Comparison of ENCODE assay signal across 2 cellular contexts in the genomic region with DNA sequence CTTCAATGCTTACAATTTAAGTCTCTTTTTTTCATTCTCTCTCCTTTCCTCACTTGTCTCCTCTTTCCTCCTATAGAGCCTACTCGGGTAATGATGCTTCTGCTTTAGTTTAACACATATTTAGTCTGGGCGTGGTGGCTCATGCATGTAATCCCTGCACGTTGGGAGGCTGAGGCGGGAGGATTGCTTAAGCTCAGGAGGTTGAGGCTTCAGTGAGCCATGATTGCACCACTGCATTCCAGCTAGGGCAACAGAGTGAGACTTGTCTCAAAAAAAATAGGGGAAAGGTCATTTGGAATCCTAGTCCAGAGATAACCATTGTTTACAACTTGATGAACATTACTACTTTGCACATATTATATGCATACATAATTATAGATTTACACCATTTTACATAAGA.
A peak's percentile ranks its signal among the peaks of the same experiment; 100 is the strongest.
TF ChIP-seq lines count a peak whose summit lies in the region.

No MANE protein-coding gene starts in this region.

TF ChIP-seq in HepG2, 621 proteins besides CTCF, POLR2A, EP300 and RAD21:
- TF ChIP-seq FOXA1 (IDR thresholded peaks at IDR 0.05): no peak
- TF ChIP-seq FOXA1 (CRISPR knock-in tag; IDR thresholded peaks at IDR 0.05): no peak
- TF ChIP-seq ZNF382 (CRISPR knock-in tag; IDR thresholded peaks at IDR 0.05; ENCODE audit: borderline replicate concordance): no peak
- TF ChIP-seq ZHX2 (IDR thresholded peaks at IDR 0.05; ENCODE audit: low read depth): no peak
- TF ChIP-seq ZHX2 (CRISPR knock-in tag; IDR thresholded peaks at IDR 0.05; ENCODE audit: borderline replicate concordance): no peak
- no peak for TF ChIP-seq ZNF577 (CRISPR knock-in tag; IDR thresholded peaks at IDR 0.05; ENCODE audit: borderline replicate concordance, low read depth)
- TF ChIP-seq, protein P1, sequence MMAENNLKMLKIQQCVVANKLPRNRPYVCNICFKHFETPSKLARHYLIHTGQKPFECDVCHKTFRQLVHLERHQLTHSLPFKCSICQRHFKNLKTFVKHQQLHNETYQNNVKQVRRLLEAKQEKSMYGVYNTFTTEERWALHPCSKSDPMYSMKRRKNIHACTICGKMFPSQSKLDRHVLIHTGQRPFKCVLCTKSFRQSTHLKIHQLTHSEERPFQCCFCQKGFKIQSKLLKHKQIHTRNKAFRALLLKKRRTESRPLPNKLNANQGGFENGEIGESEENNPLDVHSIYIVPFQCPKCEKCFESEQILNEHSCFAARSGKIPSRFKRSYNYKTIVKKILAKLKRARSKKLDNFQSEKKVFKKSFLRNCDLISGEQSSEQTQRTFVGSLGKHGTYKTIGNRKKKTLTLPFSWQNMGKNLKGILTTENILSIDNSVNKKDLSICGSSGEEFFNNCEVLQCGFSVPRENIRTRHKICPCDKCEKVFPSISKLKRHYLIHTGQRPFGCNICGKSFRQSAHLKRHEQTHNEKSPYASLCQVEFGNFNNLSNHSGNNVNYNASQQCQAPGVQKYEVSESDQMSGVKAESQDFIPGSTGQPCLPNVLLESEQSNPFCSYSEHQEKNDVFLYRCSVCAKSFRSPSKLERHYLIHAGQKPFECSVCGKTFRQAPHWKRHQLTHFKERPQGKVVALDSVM (CRISPR knock-in tag; IDR thresholded peaks at IDR 0.05): peak; percentile 36; the same call in 1 of the 2 replicates
- no peak for TF ChIP-seq ATF7 (IDR thresholded peaks at IDR 0.05)
- TF ChIP-seq ATF7 (CRISPR knock-in tag; IDR thresholded peaks at IDR 0.05): no peak
TF ChIP-seq in HepG2: peak in this region for 1.

TF ChIP-seq in K562, 482 proteins besides CTCF, POLR2A, EP300 and RAD21:
- no peak for TF ChIP-seq ZNF740 (CRISPR knock-in tag; IDR thresholded peaks at IDR 0.05)
- no peak for TF ChIP-seq ZNF740 (tag; IDR thresholded peaks at IDR 0.05)
- TF ChIP-seq ZNF134 (CRISPR knock-in tag; conservative IDR thresholded peaks at IDR 0.05): no peak
- no peak for TF ChIP-seq SETDB1 (IDR thresholded peaks at IDR 0.05; ENCODE audit: low read length)
- TF ChIP-seq ZNF584 (CRISPR knock-in tag; IDR thresholded peaks at IDR 0.05; ENCODE audit: low read depth): no peak
- TF ChIP-seq CEBPG (CRISPR knock-in tag; IDR thresholded peaks at IDR 0.05): peak; percentile 28; the same call in 1 of the 2 replicates
- TF ChIP-seq CEBPG (tag; conservative IDR thresholded peaks at IDR 0.05 in 1 of 2, IDR thresholded peaks at IDR 0.05 in 1 of 2): peak in 1 of 2 experiments; percentile 80; a peak in 2 of 4 replicates
- no peak for TF ChIP-seq FOXJ2 (tag; IDR thresholded peaks at IDR 0.05)
- TF ChIP-seq MECOM (CRISPR knock-in tag; IDR thresholded peaks at IDR 0.05): no peak
- no peak for TF ChIP-seq ZNF146 (CRISPR knock-in tag; IDR thresholded peaks at IDR 0.05; ENCODE audit: unreplicated experiment)
- peak; percentile 76; the same call in 1 of the 2 replicates for TF ChIP-seq MCM3 (IDR thresholded peaks at IDR 0.05)
- TF ChIP-seq RBM25 (IDR thresholded peaks at IDR 0.05; ENCODE audit: low read depth, low read length, severe bottlenecking): peak; percentile 35
- TF ChIP-seq SMARCA5 (IDR thresholded peaks at IDR 0.05): 0 out of 2 replicates have a peak, but pooled peaks have one; percentile 20
- TF ChIP-seq CEBPB (tag; IDR thresholded peaks at IDR 0.05): peak; percentile 83
- TF ChIP-seq ZNF764 (CRISPR knock-in tag; IDR thresholded peaks at IDR 0.05; ENCODE audit: low read depth): no peak
- no peak for TF ChIP-seq SOX6 (IDR thresholded peaks at IDR 0.05)
- TF ChIP-seq MCM7 (IDR thresholded peaks at IDR 0.05): peak in 1 of 2 experiments; percentile 42; a peak in 1 of 4 replicates
TF ChIP-seq in K562: peak in this region for 6.
